In genomic region chr10:124721295-124722052, GRCh38 we compare ENCODE assay signal across 11 cellular contexts. TPM values are rescaled to one million over a fixed set of nuclear protein-coding genes. Genes with fewer than 3 reads are reported as not detected.
DNase-seq lines count a peak whose midpoint lies in the region; ATAC-seq and TF ChIP-seq lines count a peak whose summit lies in the region.
"Had no signal": no experiment of that assay in that cellular context is flagged by ENCODE, and none has a peak within 500 bp of the region (broad histone marks: within the 10 kb centered on the region; RNA-seq: fewer than 3 reads in every experiment).

No MANE protein-coding gene starts in this region.

- H3K36me3 ChIP-seq in naive thymus-derived CD4-positive, alpha-beta T cell (ENCODE audit: control insufficient read depth in 2 of 3, insufficient read depth in 3 of 3, low read length in 3 of 3) = no peaks in the 10 kb centered on the region

- H3K27me3 ChIP-seq in naive thymus-derived CD4-positive, alpha-beta T cell (ENCODE audit: control insufficient read depth in 2 of 2, insufficient read depth in 2 of 2, low read length in 2 of 2) = no peaks in the 10 kb centered on the region

- no peaks in the 10 kb centered on the region for H3K27me3 Mint-ChIP-seq in stimulated activated naive CD8-positive, alpha-beta T cell treated with anti-CD3 and anti-CD28 coated beads, Interleukin-15, Interleukin-2, amounts not matched to agents 100 ng/mL and 50 ng/mL, for 24 hours
- no peaks in the 10 kb centered on the region for H3K27me3 Mint-ChIP-seq in stimulated activated naive CD8-positive, alpha-beta T cell treated with anti-CD3 and anti-CD28 coated beads, Interleukin-15, amount 100 ng/mL, for 72 hours
- no peaks in the 10 kb centered on the region for H3K27me3 Mint-ChIP-seq in naive thymus-derived CD4-positive, alpha-beta T cell

- H3K4me1 Mint-ChIP-seq in stimulated activated naive CD8-positive, alpha-beta T cell treated with anti-CD3 and anti-CD28 coated beads, Interleukin-15, Interleukin-2, amounts not matched to agents 100 ng/mL and 50 ng/mL, for 24 hours (ENCODE audit: low read depth) = peaks cover 95% of the 10 kb centered on the region
- peaks cover 94% of the 10 kb centered on the region for H3K4me1 Mint-ChIP-seq in stimulated activated naive CD8-positive, alpha-beta T cell treated with anti-CD3 and anti-CD28 coated beads, Interleukin-15, amount 100 ng/mL, for 72 hours
- peaks cover 69 to 99% (median 85%) of the 10 kb centered on the region in 7 donors for H3K4me1 Mint-ChIP-seq in naive thymus-derived CD4-positive, alpha-beta T cell

- peaks cover 80 to 98% of the 10 kb centered on the region in 2 donors for H3K4me1 ChIP-seq in naive thymus-derived CD4-positive, alpha-beta T cell (ENCODE audit: control insufficient read depth in 2 of 2, insufficient read depth in 2 of 2, low read length in 2 of 2)
- H3K4me1 ChIP-seq: Caco-2 had no signal

- H3K4me3 ChIP-seq in choroid plexus epithelial cell (ENCODE audit: low read depth, low read length) = no peak overlapping the region
- no peak overlapping the region for H3K4me3 ChIP-seq in naive thymus-derived CD4-positive, alpha-beta T cell (ENCODE audit: low read length)

- no peaks in the 10 kb centered on the region for H3K9me3 Mint-ChIP-seq in stimulated activated naive CD8-positive, alpha-beta T cell treated with anti-CD3 and anti-CD28 coated beads, Interleukin-15, Interleukin-2, amounts not matched to agents 100 ng/mL and 50 ng/mL, for 24 hours
- no peaks in the 10 kb centered on the region for H3K9me3 Mint-ChIP-seq in stimulated activated naive CD8-positive, alpha-beta T cell treated with anti-CD3 and anti-CD28 coated beads, Interleukin-15, amount 100 ng/mL, for 72 hours
- H3K9me3 Mint-ChIP-seq in naive thymus-derived CD4-positive, alpha-beta T cell = no peaks in the 10 kb centered on the region
- H3K9me3 Mint-ChIP-seq: neural crest cell had no signal

- peak overlapping the region; percentile 77 for H3K27ac Mint-ChIP-seq in stimulated activated naive CD8-positive, alpha-beta T cell treated with anti-CD3 and anti-CD28 coated beads, Interleukin-15, Interleukin-2, amounts not matched to agents 100 ng/mL and 50 ng/mL, for 24 hours
- H3K27ac Mint-ChIP-seq in stimulated activated naive CD8-positive, alpha-beta T cell treated with anti-CD3 and anti-CD28 coated beads, Interleukin-15, amount 100 ng/mL, for 72 hours = peak overlapping the region in 1 of 2 donors; percentile 49
- H3K27ac Mint-ChIP-seq in naive thymus-derived CD4-positive, alpha-beta T cell = peak overlapping the region; percentile 72 to 99 (median 85)

- DNase-seq in stimulated activated naive CD8-positive, alpha-beta T cell treated with anti-CD3 and anti-CD28 coated beads, Interleukin-15, amount 100 ng/mL, for 72 hours = no peak
- DNase-seq in choroid plexus epithelial cell (ENCODE audit: low read depth) = peak; percentile 40
- DNase-seq in naive thymus-derived CD4-positive, alpha-beta T cell = no peak
- DNase-seq in GM10266 (ENCODE audit: extremely low spot score) = no peak
- DNase-seq: Caco-2 had no signal

- H3K27ac ChIP-seq in naive thymus-derived CD4-positive, alpha-beta T cell (ENCODE audit: low read depth, low read length) = peak overlapping the region; percentile 33

- intact Hi-C loops in naive thymus-derived CD4-positive, alpha-beta T cell (cut with micrococcal nuclease) = no loop called here

- peak overlapping the region; percentile 8 for H3K4me3 Mint-ChIP-seq in stimulated activated naive CD8-positive, alpha-beta T cell treated with anti-CD3 and anti-CD28 coated beads, Interleukin-15, Interleukin-2, amounts not matched to agents 100 ng/mL and 50 ng/mL, for 24 hours
- peak overlapping the region in 1 of 2 donors; percentile 4 for H3K4me3 Mint-ChIP-seq in stimulated activated naive CD8-positive, alpha-beta T cell treated with anti-CD3 and anti-CD28 coated beads, Interleukin-15, amount 100 ng/mL, for 72 hours
- peak overlapping the region; percentile 1 to 74 (median 56) for H3K4me3 Mint-ChIP-seq in naive thymus-derived CD4-positive, alpha-beta T cell
- H3K4me3 Mint-ChIP-seq: neural crest cell had no signal

- H3K9me3 ChIP-seq in naive thymus-derived CD4-positive, alpha-beta T cell (ENCODE audit: control insufficient read depth in 2 of 3, low read length in 3 of 3) = no peaks in the 10 kb centered on the region
- H3K9me3 ChIP-seq: Caco-2 had no signal

- peaks cover 13% of the 10 kb centered on the region for H3K36me3 Mint-ChIP-seq in stimulated activated naive CD8-positive, alpha-beta T cell treated with anti-CD3 and anti-CD28 coated beads, Interleukin-15, Interleukin-2, amounts not matched to agents 100 ng/mL and 50 ng/mL, for 24 hours (ENCODE audit: low read depth)
- H3K36me3 Mint-ChIP-seq in naive thymus-derived CD4-positive, alpha-beta T cell = peaks cover 0 to 28% (median 0%) of the 10 kb centered on the region in 5 donors

- no peak for ATAC-seq in stimulated activated naive CD8-positive, alpha-beta T cell treated with anti-CD3 and anti-CD28 coated beads, Interleukin-15, amount 100 ng/mL, for 72 hours
- peak; percentile 21 for ATAC-seq in naive thymus-derived CD4-positive, alpha-beta T cell
- no peak for ATAC-seq in HG03565 (IDR thresholded peaks at IDR 0.05; ENCODE audit: unreplicated experiment)
- ATAC-seq in GM21528 (IDR thresholded peaks at IDR 0.05; ENCODE audit: low FRiP score, unreplicated experiment) = no peak
- no peak for ATAC-seq in HG03175 (IDR thresholded peaks at IDR 0.05; ENCODE audit: unreplicated experiment)
- ATAC-seq: HCT116 had no signal

- POLR2A ChIA-PET in naive thymus-derived CD4-positive, alpha-beta T cell (lab: Charles Lee) = interaction anchor here (0.9 to 17.4 kb wide), 10 partner anchors 10 to 73 kb away, joined by 3 to 271 read pairs (median 6); no protein-coding TSS in a partner anchor

- CTCF ChIA-PET in naive thymus-derived CD4-positive, alpha-beta T cell (lab: Charles Lee) = interaction anchor here (5.3 to 13.1 kb wide), 5 partner anchors 13 to 74 kb away, joined by 25 to 150 read pairs (median 81); no protein-coding TSS in a partner anchor

- TF ChIP-seq CTCF in choroid plexus epithelial cell (conservative IDR thresholded peaks at IDR 0.05; ENCODE audit: low read depth, low read length) (no peak), GM10266 (IDR thresholded peaks at IDR 0.05; ENCODE audit: control insufficient read depth, insufficient read depth, low read depth, missing control alignments) (no peak)

RNA-seq across cellular contexts. Expression of gene FAM53B, which starts 22.7 kb away (rescaled TPM):
- total RNA-seq in naive thymus-derived CD4-positive, alpha-beta T cell = 10 to 100 TPM; 25.5 to 51.5 (median 28.6) TPM
- 10 to 100 TPM in 1 of 2 donors, 1 to 10 TPM in 1; 3.9 to 18.8 TPM for polyA plus RNA-seq in naive thymus-derived CD4-positive, alpha-beta T cell
